Comparison of ENCODE assay signal across 1 cellular context in genomic region chr18:34837769-34838194, GRCh38.
TF ChIP-seq lines count a peak whose summit lies in the region.

No MANE protein-coding gene starts in this region.

TF ChIP-seq in WTC11, 78 proteins besides CTCF, POLR2A, EP300 and RAD21 (continued from another document):
- no peak for TF ChIP-seq TEAD4 (CRISPR knock-in tag; IDR thresholded peaks at IDR 0.05)
- TF ChIP-seq RELA (CRISPR knock-in tag; IDR thresholded peaks at IDR 0.05; ENCODE audit: borderline replicate concordance): no peak
- TF ChIP-seq SP1 (CRISPR knock-in tag; conservative IDR thresholded peaks at IDR 0.05): no peak
- TF ChIP-seq TCF7 (CRISPR knock-in tag; IDR thresholded peaks at IDR 0.05; ENCODE audit: low read depth): no peak
- TF ChIP-seq CBFB (CRISPR knock-in tag; IDR thresholded peaks at IDR 0.05; ENCODE audit: low read depth): no peak
- TF ChIP-seq, protein P1, sequence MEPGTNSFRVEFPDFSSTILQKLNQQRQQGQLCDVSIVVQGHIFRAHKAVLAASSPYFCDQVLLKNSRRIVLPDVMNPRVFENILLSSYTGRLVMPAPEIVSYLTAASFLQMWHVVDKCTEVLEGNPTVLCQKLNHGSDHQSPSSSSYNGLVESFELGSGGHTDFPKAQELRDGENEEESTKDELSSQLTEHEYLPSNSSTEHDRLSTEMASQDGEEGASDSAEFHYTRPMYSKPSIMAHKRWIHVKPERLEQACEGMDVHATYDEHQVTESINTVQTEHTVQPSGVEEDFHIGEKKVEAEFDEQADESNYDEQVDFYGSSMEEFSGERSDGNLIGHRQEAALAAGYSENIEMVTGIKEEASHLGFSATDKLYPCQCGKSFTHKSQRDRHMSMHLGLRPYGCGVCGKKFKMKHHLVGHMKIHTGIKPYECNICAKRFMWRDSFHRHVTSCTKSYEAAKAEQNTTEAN (CRISPR knock-in tag; IDR thresholded peaks at IDR 0.05): no peak
- TF ChIP-seq IRF1 (CRISPR knock-in tag; IDR thresholded peaks at IDR 0.05): no peak
